Comparison of ENCODE assay signal across 1 cellular context in the genomic region with DNA sequence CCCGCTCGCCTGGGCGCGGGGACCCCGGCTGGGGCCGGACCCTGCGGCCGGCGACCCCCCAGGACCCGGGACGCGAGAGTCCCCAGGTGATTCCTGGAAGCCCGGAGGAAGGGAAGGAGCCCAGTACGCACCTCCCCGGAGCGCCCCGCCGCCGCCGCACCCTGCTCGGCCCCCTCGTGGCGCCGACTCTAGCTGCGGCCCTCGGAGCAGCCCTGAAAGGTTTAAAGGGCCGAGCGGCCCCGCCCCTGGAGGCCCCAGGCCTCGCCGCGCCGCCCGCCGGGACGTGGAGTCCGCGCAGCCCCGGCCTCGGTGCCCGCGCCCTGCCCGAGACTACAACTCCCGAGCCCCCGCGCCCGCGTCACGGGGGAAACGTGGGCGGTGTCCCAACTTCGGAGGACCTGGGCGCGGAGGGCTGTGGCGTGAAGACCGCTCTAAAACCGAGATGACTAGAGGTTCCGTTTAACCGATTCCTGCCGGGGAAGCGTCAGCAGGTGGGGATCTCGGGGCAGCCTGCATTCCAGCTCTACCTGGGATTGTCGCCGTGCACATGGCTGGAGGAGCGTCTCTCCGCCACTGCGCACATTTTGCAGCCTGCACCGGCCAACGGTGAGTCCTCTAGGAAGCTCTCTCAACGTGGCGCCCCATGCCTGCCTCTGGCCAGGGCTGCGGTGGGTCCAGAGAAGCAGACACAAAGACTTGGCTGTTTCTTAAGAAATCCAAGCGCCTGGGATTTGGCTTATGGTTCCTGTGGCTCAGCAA.
TF ChIP-seq lines count a peak whose summit lies in the region.

A gene with protein sequence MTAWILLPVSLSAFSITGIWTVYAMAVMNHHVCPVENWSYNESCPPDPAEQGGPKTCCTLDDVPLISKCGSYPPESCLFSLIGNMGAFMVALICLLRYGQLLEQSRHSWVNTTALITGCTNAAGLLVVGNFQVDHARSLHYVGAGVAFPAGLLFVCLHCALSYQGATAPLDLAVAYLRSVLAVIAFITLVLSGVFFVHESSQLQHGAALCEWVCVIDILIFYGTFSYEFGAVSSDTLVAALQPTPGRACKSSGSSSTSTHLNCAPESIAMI (minus strand): TSS at position 223 of the 759 bp plus-strand sequence. CDS start 750 bp downstream, outside the sequence.

TF ChIP-seq in WTC11, 78 proteins besides CTCF, POLR2A, EP300 and RAD21 (continued from another document):
- TF ChIP-seq NR3C1 (CRISPR knock-in tag; conservative IDR thresholded peaks at IDR 0.05; ENCODE audit: low read depth) (no peak), SP1 (CRISPR knock-in tag; conservative IDR thresholded peaks at IDR 0.05) (peak; percentile 58; the same call in 1 of the 2 replicates), SMAD3 (CRISPR knock-in tag; IDR thresholded peaks at IDR 0.05; ENCODE audit: borderline replicate concordance) (0 out of 2 replicates have a peak, but pooled peaks have one; percentile 35), KAT7 (CRISPR knock-in tag; IDR thresholded peaks at IDR 0.05; ENCODE audit: borderline replicate concordance) (0 out of 2 replicates have a peak, but pooled peaks have one; percentile 50), CREM (CRISPR knock-in tag; IDR thresholded peaks at IDR 0.05) (peak; percentile 87; the same call in 1 of the 2 replicates), ZNF423 (CRISPR knock-in tag; IDR thresholded peaks at IDR 0.05) (0 out of 2 replicates have a peak, but pooled peaks have one; percentile 60), GABPB1 (CRISPR knock-in tag; IDR thresholded peaks at IDR 0.05) (peak; percentile 40; the same call in 1 of the 2 replicates), OVOL2 (CRISPR knock-in tag; IDR thresholded peaks at IDR 0.05; ENCODE audit: borderline replicate concordance) (no peak), ETV6 (CRISPR knock-in tag; IDR thresholded peaks at IDR 0.05) (peak; percentile 38), ZNF232 (CRISPR knock-in tag; IDR thresholded peaks at IDR 0.05) (0 out of 2 replicates have a peak, but pooled peaks have one; percentile 74), MYBL2 (CRISPR knock-in tag; IDR thresholded peaks at IDR 0.05) (peak; percentile 29; the same call in 1 of the 2 replicates), NFYB (CRISPR knock-in tag; conservative IDR thresholded peaks at IDR 0.05; ENCODE audit: low read depth) (no peak; the same call in 1 of the 2 replicates)
- TF ChIP-seq, protein P1, sequence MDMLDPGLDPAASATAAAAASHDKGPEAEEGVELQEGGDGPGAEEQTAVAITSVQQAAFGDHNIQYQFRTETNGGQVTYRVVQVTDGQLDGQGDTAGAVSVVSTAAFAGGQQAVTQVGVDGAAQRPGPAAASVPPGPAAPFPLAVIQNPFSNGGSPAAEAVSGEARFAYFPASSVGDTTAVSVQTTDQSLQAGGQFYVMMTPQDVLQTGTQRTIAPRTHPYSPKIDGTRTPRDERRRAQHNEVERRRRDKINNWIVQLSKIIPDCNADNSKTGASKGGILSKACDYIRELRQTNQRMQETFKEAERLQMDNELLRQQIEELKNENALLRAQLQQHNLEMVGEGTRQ (CRISPR knock-in tag; IDR thresholded peaks at IDR 0.05): peak; percentile 89
- TF ChIP-seq, protein P2, sequence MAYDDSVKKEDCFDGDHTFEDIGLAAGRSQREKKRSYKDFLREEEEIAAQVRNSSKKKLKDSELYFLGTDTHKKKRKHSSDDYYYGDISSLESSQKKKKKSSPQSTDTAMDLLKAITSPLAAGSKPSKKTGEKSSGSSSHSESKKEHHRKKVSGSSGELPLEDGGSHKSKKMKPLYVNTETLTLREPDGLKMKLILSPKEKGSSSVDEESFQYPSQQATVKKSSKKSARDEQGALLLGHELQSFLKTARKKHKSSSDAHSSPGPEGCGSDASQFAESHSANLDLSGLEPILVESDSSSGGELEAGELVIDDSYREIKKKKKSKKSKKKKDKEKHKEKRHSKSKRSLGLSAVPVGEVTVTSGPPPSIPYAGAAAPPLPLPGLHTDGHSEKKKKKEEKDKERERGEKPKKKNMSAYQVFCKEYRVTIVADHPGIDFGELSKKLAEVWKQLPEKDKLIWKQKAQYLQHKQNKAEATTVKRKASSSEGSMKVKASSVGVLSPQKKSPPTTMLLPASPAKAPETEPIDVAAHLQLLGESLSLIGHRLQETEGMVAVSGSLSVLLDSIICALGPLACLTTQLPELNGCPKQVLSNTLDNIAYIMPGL (CRISPR knock-in tag; IDR thresholded peaks at IDR 0.05): peak; percentile 67
- TF ChIP-seq, protein P3, sequence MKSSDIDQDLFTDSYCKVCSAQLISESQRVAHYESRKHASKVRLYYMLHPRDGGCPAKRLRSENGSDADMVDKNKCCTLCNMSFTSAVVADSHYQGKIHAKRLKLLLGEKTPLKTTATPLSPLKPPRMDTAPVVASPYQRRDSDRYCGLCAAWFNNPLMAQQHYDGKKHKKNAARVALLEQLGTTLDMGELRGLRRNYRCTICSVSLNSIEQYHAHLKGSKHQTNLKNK (CRISPR knock-in tag; IDR thresholded peaks at IDR 0.05): peak; percentile 65; the same call in 1 of the 2 replicates
- TF ChIP-seq, protein P4, sequence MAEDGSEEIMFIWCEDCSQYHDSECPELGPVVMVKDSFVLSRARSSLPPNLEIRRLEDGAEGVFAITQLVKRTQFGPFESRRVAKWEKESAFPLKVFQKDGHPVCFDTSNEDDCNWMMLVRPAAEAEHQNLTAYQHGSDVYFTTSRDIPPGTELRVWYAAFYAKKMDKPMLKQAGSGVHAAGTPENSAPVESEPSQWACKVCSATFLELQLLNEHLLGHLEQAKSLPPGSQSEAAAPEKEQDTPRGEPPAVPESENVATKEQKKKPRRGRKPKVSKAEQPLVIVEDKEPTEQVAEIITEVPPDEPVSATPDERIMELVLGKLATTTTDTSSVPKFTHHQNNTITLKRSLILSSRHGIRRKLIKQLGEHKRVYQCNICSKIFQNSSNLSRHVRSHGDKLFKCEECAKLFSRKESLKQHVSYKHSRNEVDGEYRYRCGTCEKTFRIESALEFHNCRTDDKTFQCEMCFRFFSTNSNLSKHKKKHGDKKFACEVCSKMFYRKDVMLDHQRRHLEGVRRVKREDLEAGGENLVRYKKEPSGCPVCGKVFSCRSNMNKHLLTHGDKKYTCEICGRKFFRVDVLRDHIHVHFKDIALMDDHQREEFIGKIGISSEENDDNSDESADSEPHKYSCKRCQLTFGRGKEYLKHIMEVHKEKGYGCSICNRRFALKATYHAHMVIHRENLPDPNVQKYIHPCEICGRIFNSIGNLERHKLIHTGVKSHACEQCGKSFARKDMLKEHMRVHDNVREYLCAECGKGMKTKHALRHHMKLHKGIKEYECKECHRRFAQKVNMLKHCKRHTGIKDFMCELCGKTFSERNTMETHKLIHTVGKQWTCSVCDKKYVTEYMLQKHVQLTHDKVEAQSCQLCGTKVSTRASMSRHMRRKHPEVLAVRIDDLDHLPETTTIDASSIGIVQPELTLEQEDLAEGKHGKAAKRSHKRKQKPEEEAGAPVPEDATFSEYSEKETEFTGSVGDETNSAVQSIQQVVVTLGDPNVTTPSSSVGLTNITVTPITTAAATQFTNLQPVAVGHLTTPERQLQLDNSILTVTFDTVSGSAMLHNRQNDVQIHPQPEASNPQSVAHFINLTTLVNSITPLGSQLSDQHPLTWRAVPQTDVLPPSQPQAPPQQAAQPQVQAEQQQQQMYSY (CRISPR knock-in tag; IDR thresholded peaks at IDR 0.05): no peak
- TF ChIP-seq, protein P5, sequence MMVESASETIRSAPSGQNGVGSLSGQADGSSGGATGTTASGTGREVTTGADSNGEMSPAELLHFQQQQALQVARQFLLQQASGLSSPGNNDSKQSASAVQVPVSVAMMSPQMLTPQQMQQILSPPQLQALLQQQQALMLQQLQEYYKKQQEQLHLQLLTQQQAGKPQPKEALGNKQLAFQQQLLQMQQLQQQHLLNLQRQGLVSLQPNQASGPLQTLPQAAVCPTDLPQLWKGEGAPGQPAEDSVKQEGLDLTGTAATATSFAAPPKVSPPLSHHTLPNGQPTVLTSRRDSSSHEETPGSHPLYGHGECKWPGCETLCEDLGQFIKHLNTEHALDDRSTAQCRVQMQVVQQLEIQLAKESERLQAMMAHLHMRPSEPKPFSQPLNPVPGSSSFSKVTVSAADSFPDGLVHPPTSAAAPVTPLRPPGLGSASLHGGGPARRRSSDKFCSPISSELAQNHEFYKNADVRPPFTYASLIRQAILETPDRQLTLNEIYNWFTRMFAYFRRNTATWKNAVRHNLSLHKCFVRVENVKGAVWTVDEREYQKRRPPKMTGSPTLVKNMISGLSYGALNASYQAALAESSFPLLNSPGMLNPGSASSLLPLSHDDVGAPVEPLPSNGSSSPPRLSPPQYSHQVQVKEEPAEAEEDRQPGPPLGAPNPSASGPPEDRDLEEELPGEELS (CRISPR knock-in tag; IDR thresholded peaks at IDR 0.05): peak; percentile 71
- TF ChIP-seq, protein P6, sequence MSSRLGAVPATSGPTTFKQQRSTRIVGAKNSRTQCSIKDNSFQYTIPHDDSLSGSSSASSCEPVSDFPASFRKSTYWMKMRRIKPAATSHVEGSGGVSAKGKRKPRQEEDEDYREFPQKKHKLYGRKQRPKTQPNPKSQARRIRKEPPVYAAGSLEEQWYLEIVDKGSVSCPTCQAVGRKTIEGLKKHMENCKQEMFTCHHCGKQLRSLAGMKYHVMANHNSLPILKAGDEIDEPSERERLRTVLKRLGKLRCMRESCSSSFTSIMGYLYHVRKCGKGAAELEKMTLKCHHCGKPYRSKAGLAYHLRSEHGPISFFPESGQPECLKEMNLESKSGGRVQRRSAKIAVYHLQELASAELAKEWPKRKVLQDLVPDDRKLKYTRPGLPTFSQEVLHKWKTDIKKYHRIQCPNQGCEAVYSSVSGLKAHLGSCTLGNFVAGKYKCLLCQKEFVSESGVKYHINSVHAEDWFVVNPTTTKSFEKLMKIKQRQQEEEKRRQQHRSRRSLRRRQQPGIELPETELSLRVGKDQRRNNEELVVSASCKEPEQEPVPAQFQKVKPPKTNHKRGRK (CRISPR knock-in tag; IDR thresholded peaks at IDR 0.05; ENCODE audit: borderline replicate concordance): no peak
- TF ChIP-seq, protein P7, sequence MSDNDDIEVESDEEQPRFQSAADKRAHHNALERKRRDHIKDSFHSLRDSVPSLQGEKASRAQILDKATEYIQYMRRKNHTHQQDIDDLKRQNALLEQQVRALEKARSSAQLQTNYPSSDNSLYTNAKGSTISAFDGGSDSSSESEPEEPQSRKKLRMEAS (CRISPR knock-in tag; IDR thresholded peaks at IDR 0.05): peak; percentile 68
- TF ChIP-seq, protein P8, sequence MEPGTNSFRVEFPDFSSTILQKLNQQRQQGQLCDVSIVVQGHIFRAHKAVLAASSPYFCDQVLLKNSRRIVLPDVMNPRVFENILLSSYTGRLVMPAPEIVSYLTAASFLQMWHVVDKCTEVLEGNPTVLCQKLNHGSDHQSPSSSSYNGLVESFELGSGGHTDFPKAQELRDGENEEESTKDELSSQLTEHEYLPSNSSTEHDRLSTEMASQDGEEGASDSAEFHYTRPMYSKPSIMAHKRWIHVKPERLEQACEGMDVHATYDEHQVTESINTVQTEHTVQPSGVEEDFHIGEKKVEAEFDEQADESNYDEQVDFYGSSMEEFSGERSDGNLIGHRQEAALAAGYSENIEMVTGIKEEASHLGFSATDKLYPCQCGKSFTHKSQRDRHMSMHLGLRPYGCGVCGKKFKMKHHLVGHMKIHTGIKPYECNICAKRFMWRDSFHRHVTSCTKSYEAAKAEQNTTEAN (CRISPR knock-in tag; IDR thresholded peaks at IDR 0.05): 0 out of 2 replicates have a peak, but pooled peaks have one; percentile 78
TF ChIP-seq in WTC11: peak in this region for 18.
